ENCODE assay signal across 12 cellular contexts in the genomic region with DNA sequence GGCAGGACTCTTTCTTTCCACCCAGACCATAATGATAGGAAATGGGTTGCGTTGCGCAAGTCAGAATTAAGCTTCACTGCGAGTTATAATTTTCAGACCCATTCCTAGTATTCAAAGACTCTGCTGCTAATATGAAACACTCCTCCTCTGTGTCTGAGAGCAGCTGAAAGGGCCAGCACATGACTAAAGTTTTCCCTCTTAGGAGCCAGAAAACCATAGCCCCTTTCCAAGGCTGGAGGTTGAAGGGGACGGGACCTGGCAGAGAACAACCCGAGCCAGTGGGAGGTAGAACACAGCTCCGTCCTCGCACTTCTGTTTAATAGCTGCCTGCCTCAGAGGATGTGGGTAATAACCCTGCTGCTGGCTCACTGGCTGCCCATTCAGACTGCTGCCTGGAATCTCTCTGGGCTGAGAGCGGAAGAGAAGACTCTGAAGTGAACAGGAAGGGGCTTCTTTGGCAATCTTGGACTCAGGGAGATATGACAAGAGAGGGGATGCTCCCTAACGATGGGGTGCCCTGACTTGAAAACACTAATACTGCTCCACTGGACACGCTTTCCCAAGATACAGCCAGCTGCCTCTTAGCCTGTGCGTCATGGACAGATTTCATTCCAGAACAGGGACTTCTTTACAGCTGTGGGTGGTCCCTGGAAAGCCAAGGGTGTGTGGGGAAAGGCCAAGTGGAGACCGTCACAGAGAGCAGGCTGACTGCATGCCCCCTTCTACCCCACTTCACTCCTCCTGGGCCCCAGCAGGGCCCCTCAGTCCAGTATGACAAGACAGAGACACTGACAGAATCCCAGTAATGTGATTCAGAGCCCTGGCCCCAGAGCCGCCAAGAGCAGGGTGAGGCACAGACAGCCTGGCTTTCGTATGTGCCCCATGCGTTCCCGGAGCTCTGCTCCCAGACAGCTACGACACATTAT.
DNase-seq lines count a peak whose midpoint lies in the region; ATAC-seq, FAIRE-seq and TF ChIP-seq lines count a peak whose summit lies in the region.
"Had no signal": no experiment of that assay in that cellular context is flagged by ENCODE, and none has a peak within 500 bp of the region (broad histone marks: within the 10 kb centered on the region; RNA-seq: fewer than 3 reads in every experiment).

No MANE protein-coding gene starts in this region.

- H3K27ac Mint-ChIP-seq in astrocyte (ENCODE audit: unreplicated experiment) = peak overlapping the region; percentile 91

- H3K4me3 ChIP-seq in AG10803 (ENCODE audit: low read length) (no peak overlapping the region), astrocyte (ENCODE audit: insufficient read depth, low read depth, low read length) (no peak overlapping the region), heart left ventricle (no peak overlapping the region), psoas muscle (no peak overlapping the region)

- H4K20me1 ChIP-seq in astrocyte (ENCODE audit: insufficient read depth, low read length) = no peaks in the 10 kb centered on the region

- no peaks in the 10 kb centered on the region for H3K79me2 ChIP-seq in astrocyte (ENCODE audit: insufficient read depth, low read length)

- H3K9me3 ChIP-seq in astrocyte (ENCODE audit: insufficient read depth, low read depth, low read length) (no peaks in the 10 kb centered on the region), heart left ventricle (no peaks in the 10 kb centered on the region), psoas muscle (no peaks in the 10 kb centered on the region)

- intact Hi-C loops in heart left ventricle (cut with DNase I) (loop anchor here in 1 of 10 donors (10.0 kb wide), 1 partner anchor 54 kb away; no protein-coding TSS in a partner anchor), psoas muscle (cut with DNase I) (no loop called here)

- peaks cover 56% of the 10 kb centered on the region for H3K4me1 Mint-ChIP-seq in astrocyte (ENCODE audit: low read depth, unreplicated experiment)

- H3K4me2 ChIP-seq in astrocyte (ENCODE audit: low read length) = no peak overlapping the region

- no peak overlapping the region for H3K27ac ChIP-seq in astrocyte (ENCODE audit: low read depth, low read length)
- peak overlapping the region; percentile 37 to 85 (median 72) for H3K27ac ChIP-seq in heart left ventricle
- peak overlapping the region; percentile 30 for H3K27ac ChIP-seq in psoas muscle

- no peak overlapping the region for H3K9ac ChIP-seq in astrocyte (ENCODE audit: low read length)

- no peak for FAIRE-seq in astrocyte (lab: Jason Lieb, UNC)

- TF ChIP-seq POLR2A in heart left ventricle (IDR thresholded peaks at IDR 0.05) = no peak

- WGBS in heart left ventricle, 4 donors = 76 to 81% (median 78%) methylated on average over 17 of the region's 17 CpGs
- WGBS in psoas muscle, 3 donors = 72 to 76% (median 75%) methylated on average over 17 of the region's 17 CpGs

- no peaks in the 10 kb centered on the region for H3K36me3 ChIP-seq in astrocyte (ENCODE audit: insufficient read depth, low read length)
- H3K36me3 ChIP-seq in heart left ventricle = no peaks in the 10 kb centered on the region
- peaks cover 0 to 3% of the 10 kb centered on the region in 2 donors for H3K36me3 ChIP-seq in psoas muscle (ENCODE audit: insufficient read depth in 1 of 2, low read depth in 1 of 2)

- no peaks in the 10 kb centered on the region for H3K27me3 ChIP-seq in astrocyte (ENCODE audit: insufficient read depth, low read length)
- H3K27me3 ChIP-seq in heart left ventricle = no peaks in the 10 kb centered on the region
- no peaks in the 10 kb centered on the region for H3K27me3 ChIP-seq in psoas muscle (ENCODE audit: insufficient read depth in 3 of 3, low read length in 2 of 3)

- H3K4me1 ChIP-seq in astrocyte (ENCODE audit: insufficient read depth, low read length) (peaks cover 25% of the 10 kb centered on the region), heart left ventricle (peaks cover 0 to 24% (median 2%) of the 10 kb centered on the region in 12 donors), psoas muscle (peaks cover 3% of the 10 kb centered on the region)

- peak; percentile 71 to 86 (median 84) for ATAC-seq in heart left ventricle
- peak; percentile 18 to 43 (median 42) for ATAC-seq in psoas muscle
- ATAC-seq in GM18909 (IDR thresholded peaks at IDR 0.05; ENCODE audit: poor library complexity, unreplicated experiment) = no peak

- no peak overlapping the region for H2AFZ ChIP-seq in astrocyte (ENCODE audit: low read depth, low read length)

- no peak overlapping the region for H3K4me3 Mint-ChIP-seq in astrocyte (ENCODE audit: unreplicated experiment)

- peak; percentile 13 for DNase-seq in AG10803 (ENCODE audit: low read depth)
- DNase-seq in astrocyte (ENCODE audit: low read depth) = no peak
- DNase-seq in heart left ventricle = peak in 4 of 5 donors; percentile 57 to 64 (median 60)
- no peak for DNase-seq in psoas muscle
- no peak for DNase-seq in stimulated activated CD4-positive, alpha-beta T cell treated with anti-CD3 and anti-CD28 coated beads, Interleukin-12 subunit alpha, Interleukin-12 subunit beta, amount 100 ng/mL, for 4 hours
- no peak for DNase-seq in SW480 (ENCODE audit: low spot score)
- DNase-seq in SHP77 treated with DMSO at 0.1 percent for 48 hours (lab: John Stamatoyannopoulos, UW) = no peak
- DNase-seq: activated CD4-positive, alpha-beta T cell treated with anti-CD3 and anti-CD28 coated beads for 48 hours; activated gamma-delta T cell; NCI-H526 treated with DMSO at 0.1 percent for 48 hours; stimulated activated naive CD4-positive, alpha-beta T cell had no signal

- TF ChIP-seq CTCF in AG10803 (conservative IDR thresholded peaks at IDR 0.05; ENCODE audit: low read length) (no peak), astrocyte (IDR thresholded peaks at IDR 0.05; ENCODE audit: insufficient read depth, low read depth, low read length) (no peak), heart left ventricle (IDR thresholded peaks at IDR 0.05) (no peak), psoas muscle (IDR thresholded peaks at IDR 0.05) (no peak)

- H3K9me3 Mint-ChIP-seq in astrocyte (ENCODE audit: unreplicated experiment) = no peaks in the 10 kb centered on the region

- no peaks in the 10 kb centered on the region for H3K27me3 Mint-ChIP-seq in astrocyte (ENCODE audit: low read depth, unreplicated experiment)

- peaks cover 18% of the 10 kb centered on the region for H3K36me3 Mint-ChIP-seq in astrocyte (ENCODE audit: low read depth, unreplicated experiment)

Comparison
In these comparisons a context has a peak if more than half of its experiments do, and no peak if none do; other contexts are left out.
1. DNase-seq: peak in AG10803 (single experiment) and heart left ventricle (4 of 5); none in astrocyte (single experiment), psoas muscle (0 of 2), stimulated activated CD4-positive, alpha-beta T cell treated with anti-CD3 and anti-CD28 coated beads, Interleukin-12 subunit alpha, Interleukin-12 subunit beta, amount 100 ng/mL, for 4 hours (single experiment), SW480 (single experiment) and SHP77 treated with DMSO at 0.1 percent for 48 hours (single experiment).